In the genomic region with DNA sequence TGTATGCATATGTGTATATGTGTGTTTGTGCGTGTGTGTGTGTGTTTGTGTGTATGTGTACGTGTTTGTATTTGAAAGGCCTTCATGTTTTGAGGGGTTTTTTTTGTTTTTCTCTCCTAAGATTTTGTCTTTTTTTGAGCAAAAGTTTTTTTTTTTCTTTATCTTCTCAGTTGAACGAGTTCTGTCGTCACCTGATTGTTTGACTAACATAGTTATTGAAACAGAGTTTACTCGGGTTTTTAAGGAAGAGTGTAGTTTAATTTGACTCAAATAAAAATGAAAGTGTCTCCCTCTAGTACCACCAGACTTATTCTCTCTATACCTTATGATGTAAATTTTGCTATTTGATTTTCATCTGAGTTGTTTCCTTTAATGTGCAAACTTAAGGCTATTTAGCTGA, we compare ENCODE assay signal across 19 cellular contexts.
"Had no signal": no experiment of that assay in that cellular context is flagged by ENCODE, and none has a peak within 500 bp of the region (broad histone marks: within the 10 kb centered on the region; RNA-seq: fewer than 3 reads in every experiment).

No MANE protein-coding gene starts in this region.

- H3K4me3 ChIP-seq: PC-9 had no signal

- H2AFZ ChIP-seq: PC-9 had no signal

- FAIRE-seq: astrocyte had no signal

- ATAC-seq: activated T-cell treated with anti-CD3 and anti-CD28 coated beads, Interleukin-2, amount 50 U/mL, for 4 hours; T-helper 17 cell had no signal

- H3K27ac ChIP-seq: PC-9 had no signal

- DNase-seq: activated CD4-positive, alpha-beta memory T cell treated with anti-CD3 and anti-CD28 coated beads for 36 hours; activated CD4-positive, alpha-beta T cell treated with anti-CD3 and anti-CD28 coated beads, Interleukin-2, amount 10 ng/mL, durations not matched to agents 7 days and 5 days; activated CD4-positive, CD25-positive, alpha-beta regulatory T cell; activated CD8-positive, alpha-beta memory T cell treated with anti-CD3 and anti-CD28 coated beads for 24 hours; activated effector memory CD4-positive, alpha-beta T cell treated with anti-CD3 and anti-CD28 coated beads, Interleukin-2, amount 50 U/mL, for 16 hours; activated naive CD4-positive, alpha-beta T cell treated with anti-CD3 and anti-CD28 coated beads for 36 hours; activated T-cell treated with anti-CD3 and anti-CD28 coated beads, Interleukin-2, amount 50 U/mL, for 4 hours; amygdala; MM.1S; NCI-H1105; NCI-H1436; NCI-H1694 treated with DMSO at 0.1 percent for 48 hours; NCI-H2081; NCI-H510A treated with DMSO at 0.1 percent for 48 hours; PC-9; SHP77 treated with DMSO at 0.1 percent for 48 hours; T-helper 17 cell; T-helper 9 cell had no signal

- H3K4me2 ChIP-seq: PC-9 had no signal
